In genomic region chr6:124742971-124743370, GRCh38 we compare ENCODE assay signal across 22 cellular contexts.
A peak's percentile ranks its signal among the peaks of the same experiment; 100 is the strongest.
DNase-seq lines count a peak whose midpoint lies in the region; ATAC-seq and TF ChIP-seq lines count a peak whose summit lies in the region.
"Had no signal": no experiment of that assay in that cellular context is flagged by ENCODE, and none has a peak within 500 bp of the region (broad histone marks: within the 10 kb centered on the region; RNA-seq: fewer than 3 reads in every experiment).

No MANE protein-coding gene starts in this region.

- H3K4me1 ChIP-seq in left ventricle myocardium inferior: no peaks in the 10 kb centered on the region
- H3K4me1 ChIP-seq: body of pancreas, sigmoid colon, testis had no signal

- H3K36me3 ChIP-seq in left ventricle myocardium inferior: no peaks in the 10 kb centered on the region
- H3K36me3 ChIP-seq: sigmoid colon had no signal

- no peak for ATAC-seq in GM19023 (IDR thresholded peaks at IDR 0.05; ENCODE audit: unreplicated experiment)
- ATAC-seq: body of pancreas, GM23338, K562, SK-N-SH treated with all-trans-retinoic acid at 6 μM for 48 hours had no signal

- H3K27ac ChIP-seq in RWPE1 (no peak overlapping the region), left ventricle myocardium inferior (replicated peaks) (no peak overlapping the region)
- H3K27ac ChIP-seq: body of pancreas, hepatocyte, sigmoid colon, testis had no signal

- DNase-seq in HCEC 1CT: peak; percentile 42
- peak; percentile 44 for DNase-seq in RWPE1 (ENCODE audit: low spot score)
- DNase-seq in epithelial cell of esophagus (ENCODE audit: low read depth): peak; percentile 38
- DNase-seq in renal cortical epithelial cell (ENCODE audit: low read depth): peak; percentile 7
- no peak for DNase-seq in left ventricle myocardium inferior
- DNase-seq in AG20443 (ENCODE audit: low spot score): no peak
- DNase-seq: activated CD4-positive, alpha-beta T cell treated with anti-CD3 and anti-CD28 coated beads for 4 hours; activated effector memory CD4-positive, alpha-beta T cell treated with Interleukin-2 at 50 U/mL for 16 hours; activated T-cell treated with anti-CD3 and anti-CD28 coated beads for 4 hours; body of pancreas; Calu3; effector CD4-positive, alpha-beta T cell; mesendoderm; NCI-H1417 treated with DMSO at 0.1 percent for 48 hours; sigmoid colon; stimulated activated naive CD4-positive, alpha-beta T cell; testis had no signal

- POLR2A ChIA-PET in RWPE1 (lab: Yijun Ruan, JAX; ENCODE audit: low non-redundant PET): no interaction called here

- no peak overlapping the region for H3K4me3 ChIP-seq in epithelial cell of esophagus (ENCODE audit: low read length)
- H3K4me3 ChIP-seq in left ventricle myocardium inferior: no peak overlapping the region
- H3K4me3 ChIP-seq: body of pancreas, GM23338, hepatocyte, K562, sigmoid colon, testis had no signal

- intact Hi-C loops in left ventricle myocardium inferior (cut with micrococcal nuclease): no loop called here

- H3K27me3 ChIP-seq in left ventricle myocardium inferior (ENCODE audit: low read depth): no peaks in the 10 kb centered on the region
- H3K27me3 ChIP-seq: body of pancreas, hepatocyte, sigmoid colon, testis had no signal

- CTCF ChIA-PET in RWPE1 (lab: Yijun Ruan, JAX): no interaction called here

- TF ChIP-seq CTCF in RWPE1 (conservative IDR thresholded peaks at IDR 0.05; ENCODE audit: low read depth) (no peak), epithelial cell of esophagus (IDR thresholded peaks at IDR 0.05; ENCODE audit: insufficient read depth, low read depth, low read length, missing control alignments) (no peak), left ventricle myocardium inferior (IDR thresholded peaks at IDR 0.05; ENCODE audit: borderline replicate concordance) (no peak)

- H3K9me3 ChIP-seq in left ventricle myocardium inferior (replicated peaks): no peaks in the 10 kb centered on the region
- H3K9me3 ChIP-seq: body of pancreas, sigmoid colon, testis had no signal

Comparison
In these comparisons a context has a peak if more than half of its experiments do, and no peak if none do; other contexts are left out.
1. DNase-seq: peak in HCEC 1CT (single experiment), RWPE1 (single experiment), epithelial cell of esophagus (single experiment) and renal cortical epithelial cell (single experiment); none in left ventricle myocardium inferior (single experiment) and AG20443 (single experiment).